ENCODE assay signal across 8 cellular contexts in genomic region chr3:186567072-186567921, GRCh38.
A peak's percentile ranks its signal among the peaks of the same experiment; 100 is the strongest.
DNase-seq lines count a peak whose midpoint lies in the region; ATAC-seq and TF ChIP-seq lines count a peak whose summit lies in the region.

A gene with protein sequence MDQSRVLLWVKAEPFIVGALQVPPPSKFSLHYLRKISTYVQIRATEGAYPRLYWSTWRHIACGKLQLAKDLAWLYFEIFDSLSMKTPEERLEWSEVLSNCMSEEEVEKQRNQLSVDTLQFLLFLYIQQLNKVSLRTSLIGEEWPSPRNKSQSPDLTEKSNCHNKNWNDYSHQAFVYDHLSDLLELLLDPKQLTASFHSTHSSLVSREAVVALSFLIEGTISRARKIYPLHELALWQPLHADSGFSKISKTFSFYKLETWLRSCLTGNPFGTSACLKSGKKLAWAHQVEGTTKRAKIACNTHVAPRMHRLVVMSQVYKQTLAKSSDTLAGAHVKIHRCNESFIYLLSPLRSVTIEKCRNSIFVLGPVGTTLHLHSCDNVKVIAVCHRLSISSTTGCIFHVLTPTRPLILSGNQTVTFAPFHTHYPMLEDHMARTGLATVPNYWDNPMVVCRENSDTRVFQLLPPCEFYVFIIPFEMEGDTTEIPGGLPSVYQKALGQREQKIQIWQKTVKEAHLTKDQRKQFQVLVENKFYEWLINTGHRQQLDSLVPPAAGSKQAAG (minus strand): TSS chr3:186567339. CDS start chr3:186564329, 3,010 bp downstream.

- peak; percentile 45 for ATAC-seq in GM19023 (IDR thresholded peaks at IDR 0.05; ENCODE audit: unreplicated experiment)
- ATAC-seq in HG03196 (IDR thresholded peaks at IDR 0.05; ENCODE audit: unreplicated experiment) = peak; percentile 45
- ATAC-seq in activated CD4-positive, CD25-positive, alpha-beta regulatory T cell treated with anti-CD3 and anti-CD28 coated beads, Interleukin-2, amount 50 U/mL, for 24 hours = peak; percentile 59 to 60
- ATAC-seq in central memory CD8-positive, alpha-beta T cell (replicated peaks; ENCODE audit: extremely low read depth, poor library complexity, severe bottlenecking) = peak; percentile 44

- no peak for TF ChIP-seq CTCF in AG09309 (IDR thresholded peaks at IDR 0.05; ENCODE audit: control insufficient read depth, insufficient read depth, low read depth, low read length, missing control alignments)

- peaks cover 63% of the 10 kb centered on the region for H3K4me1 Mint-ChIP-seq in central memory CD8-positive, alpha-beta T cell

- H3K27me3 Mint-ChIP-seq in central memory CD8-positive, alpha-beta T cell = no peaks in the 10 kb centered on the region

- H3K36me3 Mint-ChIP-seq in central memory CD8-positive, alpha-beta T cell (ENCODE audit: insufficient read depth) = peaks cover 22% of the 10 kb centered on the region

- H3K4me3 Mint-ChIP-seq in central memory CD8-positive, alpha-beta T cell = peak within 1 kb of the TSS; percentile 82

- peak within 1 kb of the TSS; percentile 97 for H3K4me3 ChIP-seq in AG09309 (ENCODE audit: control insufficient read depth, low read depth, low read length)

- peak within 1 kb of the TSS; percentile 79 for H3K27ac Mint-ChIP-seq in central memory CD8-positive, alpha-beta T cell (ENCODE audit: low read depth)

- peak; percentile 29 for DNase-seq in AG09309 (ENCODE audit: low read depth)
- DNase-seq in NCI-H345 (lab: John Stamatoyannopoulos, UW) = peak; percentile 93
- peak; percentile 95 to 99 for DNase-seq in central memory CD8-positive, alpha-beta T cell (ENCODE audit: low spot score in 2 of 2)
- peak; percentile 82 for DNase-seq in iris pigment epithelial cell (ENCODE audit: low read depth)
- peak; percentile 86 to 92 for DNase-seq in stimulated activated CD4-positive, alpha-beta T cell treated with anti-CD3 and anti-CD28 coated beads, Interleukin-12 subunit alpha, Interleukin-12 subunit beta, amount 100 ng/mL, for 24 hours (ENCODE audit: low read depth in 2 of 2)

- H3K9me3 Mint-ChIP-seq in central memory CD8-positive, alpha-beta T cell = no peaks in the 10 kb centered on the region

Comparison
In these comparisons a context has a peak if more than half of its experiments do, and no peak if none do; other contexts are left out.
1. Peak in every context shown above with its lines: DNase-seq, ATAC-seq and H3K4me3 ChIP-seq.
2. DNase-seq: peak in every context shown above with its lines; median percentile 97 in central memory CD8-positive, alpha-beta T cell; 93 in NCI-H345; 89 in stimulated activated CD4-positive, alpha-beta T cell treated with anti-CD3 and anti-CD28 coated beads, Interleukin-12 subunit alpha, Interleukin-12 subunit beta, amount 100 ng/mL, for 24 hours; 82 in iris pigment epithelial cell; 29 in AG09309.